Comparison of ENCODE assay signal across 8 cellular contexts in genomic region chr5:65037845-65038815, GRCh38.
A peak's percentile ranks its signal among the peaks of the same experiment; 100 is the strongest.
DNase-seq lines count a peak whose midpoint lies in the region; ATAC-seq and TF ChIP-seq lines count a peak whose summit lies in the region.

No MANE protein-coding gene starts in this region.

- H3K27ac ChIP-seq in skin epidermis: peak overlapping the region in 15 of 21 experiments; percentile 8 to 99 (median 63)

- ATAC-seq in GM19467 (IDR thresholded peaks at IDR 0.05; ENCODE audit: unreplicated experiment) (no peak), HG02973 (IDR thresholded peaks at IDR 0.05; ENCODE audit: unreplicated experiment) (no peak), GM18907 (IDR thresholded peaks at IDR 0.05; ENCODE audit: unreplicated experiment) (no peak)

- TF ChIP-seq CTCF in epithelial cell of proximal tubule (conservative IDR thresholded peaks at IDR 0.05; ENCODE audit: low read depth, low read length): peak; percentile 64

- H3K4me3 ChIP-seq in epithelial cell of proximal tubule (ENCODE audit: low read depth, low read length) (no peak overlapping the region), skin epidermis (no peak overlapping the region)

- DNase-seq in SKM-1 treated with dmso at 0.1 percent for 144 hours (lab: John Stamatoyannopoulos, UW; ENCODE audit: unreplicated experiment) (peak; percentile 7), SKM-1 (lab: John Stamatoyannopoulos, UW; ENCODE audit: unreplicated experiment) (no peak), NCI-H82 (lab: John Stamatoyannopoulos, UW) (peak; percentile 63), epithelial cell of proximal tubule (ENCODE audit: low read depth) (no peak)

Comparison
In these comparisons a context has a peak if more than half of its experiments do, and no peak if none do; other contexts are left out.
1. DNase-seq: peak in SKM-1 treated with dmso at 0.1 percent for 144 hours (single experiment) and NCI-H82 (single experiment); none in SKM-1 (single experiment) and epithelial cell of proximal tubule (single experiment).